ENCODE assay signal across 18 cellular contexts in the genomic region with DNA sequence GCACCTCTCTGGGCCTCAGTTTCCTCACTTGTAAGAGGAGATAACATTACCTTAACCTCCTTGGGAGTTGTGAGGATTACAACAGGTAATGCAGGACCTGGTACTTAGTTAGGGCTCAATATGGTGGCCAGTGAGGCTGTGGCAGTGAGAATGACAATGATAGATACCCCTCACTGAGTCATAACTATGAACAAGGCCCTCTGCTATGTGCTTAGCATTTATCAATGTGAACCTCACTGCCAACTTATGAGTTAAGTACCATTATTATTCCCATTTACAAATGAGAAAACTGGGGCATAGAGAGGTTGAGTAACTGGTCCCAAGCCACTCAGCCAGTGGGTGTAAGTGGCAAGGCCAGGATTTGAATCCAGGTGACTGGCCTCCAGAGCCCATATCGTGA.
"Had no signal": no experiment of that assay in that cellular context is flagged by ENCODE, and none has a peak within 500 bp of the region (broad histone marks: within the 10 kb centered on the region; RNA-seq: fewer than 3 reads in every experiment).

No MANE protein-coding gene starts in this region.

- H3K4me3 ChIP-seq: esophagus muscularis mucosa, heart left ventricle, mucosa of descending colon, stomach, thoracic aorta, transverse colon had no signal

- DNase-seq: effector memory CD8-positive, alpha-beta T cell; heart left ventricle; hippocampal formation; mammary epithelial cell; mucosa of descending colon; naive thymus-derived CD8-positive, alpha-beta T cell; posterior cingulate gyrus; stimulated activated CD4-positive, alpha-beta T cell treated with anti-CD3 and anti-CD28 coated beads, Interleukin-2, amount 100 ng/mL, for 24 hours; stimulated activated naive CD4-positive, alpha-beta T cell; stomach; substantia nigra; transverse colon had no signal

- H3K27ac ChIP-seq: epithelial cell of prostate, esophagus muscularis mucosa, heart left ventricle, neutrophil, stomach, thoracic aorta, transverse colon had no signal

- ATAC-seq: effector memory CD8-positive, alpha-beta T cell; heart left ventricle; left lobe of liver; mucosa of descending colon; naive thymus-derived CD8-positive, alpha-beta T cell; sciatic nerve had no signal

- H3K36me3 ChIP-seq: esophagus muscularis mucosa, heart left ventricle, neutrophil, stomach, thoracic aorta, transverse colon had no signal

- H3K27me3 ChIP-seq: heart left ventricle, neutrophil, transverse colon had no signal

- H3K9me3 ChIP-seq: esophagus muscularis mucosa, mucosa of descending colon, neutrophil, thoracic aorta, transverse colon had no signal

- H3K4me1 ChIP-seq: esophagus muscularis mucosa, heart left ventricle, stomach, transverse colon had no signal
